Comparison of ENCODE assay signal across 12 cellular contexts in genomic region chr16:50197582-50197981, GRCh38.
"Had no signal": no experiment of that assay in that cellular context is flagged by ENCODE, and none has a peak within 500 bp of the region (broad histone marks: within the 10 kb centered on the region; RNA-seq: fewer than 3 reads in every experiment).

No MANE protein-coding gene starts in this region.

- H3K4me2 ChIP-seq: hepatocyte had no signal

- H3K4me3 ChIP-seq: dorsolateral prefrontal cortex, hepatocyte, pancreas, suprapubic skin had no signal

- H3K9me3 ChIP-seq: pancreas, suprapubic skin had no signal

- DNase-seq: activated CD4-positive, alpha-beta T cell treated with anti-CD3 and anti-CD28 coated beads, Interleukin-2, amount 50 U/mL, for 4 hours; activated CD8-positive, alpha-beta memory T cell treated with anti-CD3 and anti-CD28 coated beads, Interleukin-2, amount 10 ng/mL, durations not matched to agents 7 days and 5 days; activated naive CD4-positive, alpha-beta T cell treated with anti-CD3 and anti-CD28 coated beads, Interleukin-2, amount 50 U/mL, for 16 hours; activated T-cell treated with anti-CD3 and anti-CD28 coated beads, Interleukin-2, amount 50 U/mL, for 24 hours; dorsolateral prefrontal cortex; endodermal cell; naive B cell; pancreas had no signal

- H3K36me3 ChIP-seq: pancreas, suprapubic skin had no signal

- H2AFZ ChIP-seq: hepatocyte had no signal

- ATAC-seq: left lobe of liver, pancreas, sciatic nerve had no signal

- H3K27me3 ChIP-seq: dorsolateral prefrontal cortex, hepatocyte, pancreas, suprapubic skin had no signal

- H3K27ac ChIP-seq: dorsolateral prefrontal cortex, hepatocyte, pancreas, suprapubic skin had no signal
